In the genomic region with DNA sequence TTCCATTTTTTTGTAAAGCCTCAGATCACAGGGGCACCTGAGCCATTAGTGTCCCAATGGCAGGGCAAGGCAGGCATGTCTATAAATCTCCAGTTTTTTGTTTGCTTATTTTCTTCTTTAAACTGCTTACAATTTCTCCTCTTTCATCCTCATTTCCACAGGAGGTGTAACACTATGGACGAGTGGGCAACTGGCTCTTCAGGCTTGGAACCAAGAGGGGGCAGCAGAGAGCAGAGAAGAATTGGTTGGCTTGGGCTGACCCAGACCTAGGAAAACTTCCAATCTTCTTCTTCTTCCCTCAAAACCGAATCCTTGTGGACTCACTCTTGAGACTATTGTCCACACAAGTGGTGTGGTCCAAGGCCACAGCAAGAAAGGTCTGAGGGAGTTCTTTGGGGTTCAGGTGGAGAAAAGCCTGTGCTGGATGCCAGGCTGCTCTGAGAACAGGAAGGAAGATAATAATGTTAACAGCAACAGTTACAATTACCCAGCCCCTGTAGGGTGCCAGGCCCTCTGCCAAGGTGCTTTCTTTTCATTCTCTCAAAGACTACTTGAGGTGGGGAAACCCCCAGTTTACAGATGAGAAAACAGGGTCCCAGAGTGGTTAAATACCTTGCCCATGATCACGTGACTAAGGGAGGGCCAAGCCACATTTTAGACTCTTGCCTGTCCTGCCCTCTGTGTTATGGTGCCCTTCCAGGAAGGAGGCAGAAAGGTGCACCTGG, we compare ENCODE assay signal across 8 cellular contexts.
DNase-seq lines count a peak whose midpoint lies in the region; ATAC-seq, FAIRE-seq and TF ChIP-seq lines count a peak whose summit lies in the region.

No MANE protein-coding gene starts in this region.

- H3K9me3 ChIP-seq in esophagus muscularis mucosa (no peaks in the 10 kb centered on the region), thoracic aorta (no peaks in the 10 kb centered on the region)

- H3K4me1 ChIP-seq in esophagus muscularis mucosa (peaks cover 0 to 6% (median 5%) of the 10 kb centered on the region in 4 donors), thoracic aorta (ENCODE audit: control insufficient read depth in 1 of 2, low read depth in 2 of 2) (peaks cover 4% of the 10 kb centered on the region in 2 donors)

- CTCF ChIA-PET in activated CD4-positive, alpha-beta T cell treated with anti-CD3 and anti-CD28 coated beads for 36 hours (lab: Charles Lee): interaction anchor here (1.2 kb wide), 1 partner anchor 242 kb away, joined by 6 read pairs; no protein-coding TSS in a partner anchor

- H3K4me3 Mint-ChIP-seq in activated CD4-positive, alpha-beta T cell treated with anti-CD3 and anti-CD28 coated beads for 36 hours: no peak overlapping the region

- DNase-seq in NCI-H446 (lab: John Stamatoyannopoulos, UW) (peak; percentile 6 to 69), NCI-H446 treated with DMSO at 0.1 percent for 48 hours (lab: John Stamatoyannopoulos, UW) (no peak), H54 (ENCODE audit: insufficient read length, low spot score) (peak; percentile 57), NB4 (ENCODE audit: low read depth) (peak; percentile 57), esophagus muscularis mucosa (ENCODE audit: extremely low spot score) (no peak), myocyte (ENCODE audit: low read depth) (peak; percentile 72), thoracic aorta (ENCODE audit: low spot score) (peak; percentile 20)
- DNase-seq in activated CD4-positive, alpha-beta T cell treated with anti-CD3 and anti-CD28 coated beads for 36 hours: peak; percentile 72

- no peaks in the 10 kb centered on the region for H3K36me3 ChIP-seq in esophagus muscularis mucosa
- H3K36me3 ChIP-seq in thoracic aorta: no peaks in the 10 kb centered on the region

- 23% methylated on average over 3 of the region's 3 CpGs for WGBS in esophagus muscularis mucosa

- no peak for TF ChIP-seq POLR2A in H54 (IDR thresholded peaks at IDR 0.05; ENCODE audit: low read depth, low read length)
- TF ChIP-seq POLR2A in NB4 (IDR thresholded peaks at IDR 0.05; ENCODE audit: extremely low read depth, insufficient read length): no peak
- TF ChIP-seq POLR2A in esophagus muscularis mucosa (IDR thresholded peaks at IDR 0.05; ENCODE audit: low read depth): no peak

- H3K27ac ChIP-seq in esophagus muscularis mucosa (replicated peaks in 1 of 4) (no peak overlapping the region), thoracic aorta (no peak overlapping the region)

- peak; percentile 74 for ATAC-seq in activated CD4-positive, alpha-beta T cell treated with anti-CD3 and anti-CD28 coated beads for 36 hours
- ATAC-seq in thoracic aorta (ENCODE audit: insufficient number of reproducible peaks, low FRiP score, low read depth): peak; percentile 81

- intact Hi-C loops in activated CD4-positive, alpha-beta T cell treated with anti-CD3 and anti-CD28 coated beads for 36 hours (cut with DNase I, micrococcal nuclease): loop anchor here (1.0 to 5.0 kb wide), 3 partner anchors 151 to 242 kb away; no protein-coding TSS in a partner anchor
- intact Hi-C loops in esophagus muscularis mucosa (cut with DNase I): loop anchor here (1.0 to 10.0 kb wide), 2 partner anchors 242 to 433 kb away; no protein-coding TSS in a partner anchor

- H3K36me3 Mint-ChIP-seq in activated CD4-positive, alpha-beta T cell treated with anti-CD3 and anti-CD28 coated beads for 36 hours (ENCODE audit: low read depth): no peaks in the 10 kb centered on the region

- peaks cover 2% of the 10 kb centered on the region for H3K27me3 Mint-ChIP-seq in activated CD4-positive, alpha-beta T cell treated with anti-CD3 and anti-CD28 coated beads for 36 hours

- H3K27ac Mint-ChIP-seq in activated CD4-positive, alpha-beta T cell treated with anti-CD3 and anti-CD28 coated beads for 36 hours: no peak overlapping the region

- H3K4me3 ChIP-seq in NB4 (ENCODE audit: low read depth, low read length) (no peak overlapping the region), esophagus muscularis mucosa (no peak overlapping the region), thoracic aorta (no peak overlapping the region)

- POLR2A ChIA-PET in activated CD4-positive, alpha-beta T cell treated with anti-CD3 and anti-CD28 coated beads for 36 hours (lab: Charles Lee): no interaction called here

- no peak for TF ChIP-seq EP300 in esophagus muscularis mucosa (IDR thresholded peaks at IDR 0.05)

- FAIRE-seq in H54 (lab: Jason Lieb, UNC): no peak

- no peaks in the 10 kb centered on the region for H3K9me3 Mint-ChIP-seq in activated CD4-positive, alpha-beta T cell treated with anti-CD3 and anti-CD28 coated beads for 36 hours (ENCODE audit: low read depth)

- no peaks in the 10 kb centered on the region for H3K4me1 Mint-ChIP-seq in activated CD4-positive, alpha-beta T cell treated with anti-CD3 and anti-CD28 coated beads for 36 hours

- TF ChIP-seq CTCF in NB4 (IDR thresholded peaks at IDR 0.05; ENCODE audit: low read depth, low read length) (peak; percentile 91), esophagus muscularis mucosa (IDR thresholded peaks at IDR 0.05) (peak; percentile 73 to 79 (median 79)), thoracic aorta (IDR thresholded peaks at IDR 0.05) (peak; percentile 80)

- H3K27me3 ChIP-seq in esophagus muscularis mucosa (peaks cover 0 to 10% (median 0%) of the 10 kb centered on the region in 4 donors), thoracic aorta (replicated peaks; ENCODE audit: insufficient read depth) (no peaks in the 10 kb centered on the region)

Comparison
In these comparisons a context has a peak if more than half of its experiments do, and no peak if none do; other contexts are left out.
1. DNase-seq: peak in NCI-H446 (2 of 2), H54 (single experiment), NB4 (single experiment), activated CD4-positive, alpha-beta T cell treated with anti-CD3 and anti-CD28 coated beads for 36 hours (single experiment), myocyte (single experiment) and thoracic aorta (single experiment); none in NCI-H446 treated with DMSO at 0.1 percent for 48 hours (single experiment) and esophagus muscularis mucosa (single experiment).
2. Peak in every context shown above with its lines, with median percentiles within 50 percentile points of each other: CTCF ChIP-seq.